10 cellular contexts compared by ENCODE assay signal in genomic region chr12:5430639-5431603, GRCh38. TPM values are rescaled to one million over a fixed set of nuclear protein-coding genes. Genes with fewer than 3 reads are reported as not detected.
DNase-seq lines count a peak whose midpoint lies in the region; ATAC-seq and TF ChIP-seq lines count a peak whose summit lies in the region.
"Had no signal": no experiment of that assay in that cellular context is flagged by ENCODE, and none has a peak within 500 bp of the region (broad histone marks: within the 10 kb centered on the region; RNA-seq: fewer than 3 reads in every experiment).

No MANE protein-coding gene starts in this region.

- no peak overlapping the region for H3K27ac ChIP-seq in AG04450 (ENCODE audit: low read depth, low read length)
- no peak overlapping the region; the same call in 1 of the 2 replicates for H3K27ac ChIP-seq in IMR-90 (ENCODE audit: insufficient read depth, low read length)
- H3K27ac ChIP-seq in ovary = peak overlapping the region in 1 of 2 donors; percentile 15
- H3K27ac ChIP-seq in WERI-Rb-1 = no peak overlapping the region

- TF ChIP-seq CTCF in AG04450 (IDR thresholded peaks at IDR 0.05; ENCODE audit: low read depth, low read length) (no peak), IMR-90 (conservative IDR thresholded peaks at IDR 0.05; ENCODE audit: low read depth, low read length) (no peak), foreskin fibroblast (IDR thresholded peaks at IDR 0.05; ENCODE audit: low read depth, low read length) (no peak), ovary (IDR thresholded peaks at IDR 0.05) (no peak), WERI-Rb-1 (IDR thresholded peaks at IDR 0.05; ENCODE audit: low read depth, low read length) (no peak)

- peak overlapping the region; percentile 21; the same call in 1 of the 2 replicates for H3K18ac ChIP-seq in IMR-90 (ENCODE audit: low read depth, low read length)

- DNase-seq in AG04450 (ENCODE audit: low read depth, low spot score) (no peak), IMR-90 (peak; percentile 26), foreskin fibroblast (peak in 1 of 2 donors; percentile 47), ovary (peak in 4 of 5 donors; percentile 37 to 45 (median 44)), WERI-Rb-1 (no peak)
- no peak for DNase-seq in stimulated activated CD4-positive, alpha-beta T cell treated with anti-CD3 and anti-CD28 coated beads, Interleukin-12 subunit alpha, Interleukin-12 subunit beta, amount 100 ng/mL, for 4 hours
- DNase-seq: DMS79, NCI-H2227 treated with DMSO at 0.1 percent for 48 hours had no signal

- ATAC-seq in IMR-90 (ENCODE audit: low read depth) (no peak), HG03565 (IDR thresholded peaks at IDR 0.05; ENCODE audit: unreplicated experiment) (no peak), HG02870 (IDR thresholded peaks at IDR 0.05; ENCODE audit: unreplicated experiment) (no peak)

- peak overlapping the region; percentile 89 for H3K4me2 ChIP-seq in IMR-90 (ENCODE audit: low read depth, low read length)

- H3K36me3 ChIP-seq in IMR-90 (ENCODE audit: control insufficient read depth, insufficient read depth, low read length) (no peaks in the 10 kb centered on the region), ovary (no peaks in the 10 kb centered on the region), WERI-Rb-1 (no peaks in the 10 kb centered on the region)

- H3K9me1 ChIP-seq in IMR-90 (ENCODE audit: insufficient read depth, low read length) = peaks cover 16% of the 10 kb centered on the region

- peak overlapping the region; percentile 66; the same call in 1 of the 2 replicates for H3K56ac ChIP-seq in IMR-90 (ENCODE audit: extremely low read depth, insufficient read depth, low read length)

- intact Hi-C loops in IMR-90 (cut with micrococcal nuclease) (loop anchor here (5.0 kb wide), 1 partner anchor 136 kb away; no protein-coding TSS in a partner anchor), ovary (cut with DNase I) (loop anchor here in 3 of 4 donors (2.0 to 5.0 kb wide), 2 partner anchors 81 to 82 kb away; no protein-coding TSS in a partner anchor)

- peaks cover 13 to 36% of the 10 kb centered on the region in 2 experiments; a peak in 3 of 4 replicates for H3K79me1 ChIP-seq in IMR-90 (ENCODE audit: low read depth in 1 of 2, low read length in 2 of 2)

- dilution Hi-C loops in IMR-90 (cut with HindIII; ENCODE audit: low sequenced_read_pairs, unreplicated experiment) = no loop called here

- CTCF ChIA-PET in AG04450 (lab: Charles Lee) (interaction anchor here (1.3 to 6.6 kb wide), 4 partner anchors 11 to 218 kb away, joined by 4 to 133 read pairs (median 21); no protein-coding TSS in a partner anchor), IMR-90 (lab: Yijun Ruan, JAX) (interaction anchor here (1.2 kb wide), 1 partner anchor 10 kb away, joined by 3 read pairs; no protein-coding TSS in a partner anchor)

- peak overlapping the region; percentile 67; the same call in 1 of the 2 replicates for H2AK5ac ChIP-seq in IMR-90 (ENCODE audit: low read depth, low read length)

- in situ Hi-C loops in IMR-90 (cut with MboI; ENCODE audit: low sequenced_read_pairs) = loop anchor here (10.0 kb wide), 1 partner anchor 614 kb away; no protein-coding TSS in a partner anchor

- H3K14ac ChIP-seq in IMR-90 (replicated peaks; ENCODE audit: low read depth, low read length) = peak overlapping the region; percentile 18

- H2BK20ac ChIP-seq in IMR-90 (ENCODE audit: low read depth, low read length) = peak overlapping the region; percentile 58; the same call in 1 of the 2 replicates

- peak overlapping the region; percentile 30 for H3K9ac ChIP-seq in IMR-90 (ENCODE audit: low read depth, low read length)

- peak overlapping the region; percentile 75 for H4K91ac ChIP-seq in IMR-90 (ENCODE audit: insufficient read depth, low read depth, low read length)

- POLR2A ChIA-PET in AG04450 (lab: Yijun Ruan, JAX) (interaction anchor here (0.7 to 4.7 kb wide), 4 partner anchors 11 to 78 kb away, joined by 4 to 21 read pairs (median 6); no protein-coding TSS in a partner anchor), IMR-90 (lab: Charles Lee; ENCODE audit: unreplicated experiment) (no interaction called here)

- WGBS in IMR-90 (ENCODE audit: extremely low coverage in 2 of 2, insufficient read length in 1 of 2), 2 experiments = no CpG with 5 or more reads among the region's 58 CpGs
- 3 to 6% (median 4%) methylated on average over 57 to 58 of the region's 58 CpGs for WGBS in ovary, 3 donors

- H3K4me3 ChIP-seq in AG04450 (ENCODE audit: low read depth, low read length) = peak overlapping the region; percentile 94
- peak overlapping the region; percentile 94 for H3K4me3 ChIP-seq in IMR-90 (ENCODE audit: insufficient read depth, low read depth, low read length)
- H3K4me3 ChIP-seq in foreskin fibroblast (ENCODE audit: low read depth in 1 of 2, low read length in 2 of 2) = peak overlapping the region; percentile 87 to 92
- H3K4me3 ChIP-seq in ovary = peak overlapping the region; percentile 52
- no peak overlapping the region for H3K4me3 ChIP-seq in WERI-Rb-1 (ENCODE audit: low read depth, low read length)

- peak overlapping the region; percentile 33 for H2BK5ac ChIP-seq in IMR-90 (ENCODE audit: low read depth, low read length, poor library complexity, severe bottlenecking)

- H3K4me1 ChIP-seq in IMR-90 (ENCODE audit: control insufficient read depth, insufficient read depth, low read length) (peaks cover 16% of the 10 kb centered on the region), ovary (ENCODE audit: insufficient read depth) (peaks cover 11% of the 10 kb centered on the region)

- peak overlapping the region; percentile 73 to 76 for H4K8ac ChIP-seq in IMR-90 (ENCODE audit: low read depth in 2 of 2, low read length in 2 of 2)

- BruUV-seq in IMR-90 (replicated peaks; lab: Mats Ljungman, UMichigan) = no TSS peak

- H4K20me1 ChIP-seq in IMR-90 (ENCODE audit: insufficient read depth, low read length) = peaks cover 28% of the 10 kb centered on the region

- H4K5ac ChIP-seq in IMR-90 (ENCODE audit: low read depth, low read length) = peak overlapping the region; percentile 69

- TF ChIP-seq POLR2A in IMR-90 (IDR thresholded peaks at IDR 0.05; ENCODE audit: low read depth, low read length) (no peak), ovary (IDR thresholded peaks at IDR 0.05) (no peak)

- peak overlapping the region; percentile 49 for H3K4ac ChIP-seq in IMR-90 (ENCODE audit: low read depth, low read length)

- no peak for TF ChIP-seq EP300 in ovary (IDR thresholded peaks at IDR 0.05)

- peak overlapping the region; percentile 14; the same call in 1 of the 2 replicates for H3K23ac ChIP-seq in IMR-90 (ENCODE audit: low read depth, low read length)

- H2BK120ac ChIP-seq in IMR-90 (ENCODE audit: low read depth, low read length) = peak overlapping the region; percentile 28

- peak overlapping the region; percentile 65 for H2AK9ac ChIP-seq in IMR-90 (replicated peaks; ENCODE audit: low read depth, low read length, poor library complexity)

- H2BK15ac ChIP-seq in IMR-90 (ENCODE audit: low read depth, low read length) = peak overlapping the region; percentile 56; the same call in 2 of the 3 replicates

- no peak for TF ChIP-seq RAD21 in IMR-90 (IDR thresholded peaks at IDR 0.05; ENCODE audit: low read length)

- H2AFZ ChIP-seq in IMR-90 (replicated peaks; ENCODE audit: low read length, poor library complexity) = peak overlapping the region; percentile 71

- H3K9me3 ChIP-seq in AG04450 (ENCODE audit: control insufficient read depth, insufficient read depth, low read length) (no peaks in the 10 kb centered on the region; the same call in 1 of the 2 replicates), IMR-90 (ENCODE audit: control insufficient read depth, insufficient read depth, low read length) (no peaks in the 10 kb centered on the region), ovary (no peaks in the 10 kb centered on the region), WERI-Rb-1 (ENCODE audit: severe bottlenecking) (no peaks in the 10 kb centered on the region)

- H3K27me3 ChIP-seq in AG04450 (ENCODE audit: control insufficient read depth, insufficient read depth, low read length) (peaks cover 6% of the 10 kb centered on the region), IMR-90 (ENCODE audit: control insufficient read depth, insufficient read depth, low read length) (no peaks in the 10 kb centered on the region), ovary (no peaks in the 10 kb centered on the region), WERI-Rb-1 (ENCODE audit: insufficient read depth, low read depth, severe bottlenecking) (peaks cover 4% of the 10 kb centered on the region)

TF ChIP-seq in IMR-90, 13 proteins besides CTCF, POLR2A, EP300 and RAD21:
- TF ChIP-seq BHLHE40 (IDR thresholded peaks at IDR 0.05; ENCODE audit: low read depth, low read length) = no peak
- TF ChIP-seq CHD1 (IDR thresholded peaks at IDR 0.05; ENCODE audit: low read depth, low read length) = no peak
- TF ChIP-seq NFE2L2 (IDR thresholded peaks at IDR 0.05; ENCODE audit: low read depth, low read length) = no peak
- no peak for TF ChIP-seq RFX5 (IDR thresholded peaks at IDR 0.05; ENCODE audit: low read depth, low read length)
- no peak for TF ChIP-seq CEBPB (IDR thresholded peaks at IDR 0.05; ENCODE audit: low read depth, low read length)
- no peak for TF ChIP-seq MAZ (IDR thresholded peaks at IDR 0.05; ENCODE audit: borderline replicate concordance, low read depth, low read length)
- no peak for TF ChIP-seq RCOR1 (IDR thresholded peaks at IDR 0.05; ENCODE audit: insufficient replicate concordance, low read length)

RNA-seq across cellular contexts. Expression of gene NTF3, which starts 1.0 kb away (rescaled TPM):
- polyA plus RNA-seq in AG04450 (2011; rRNA removed) (28.7 and 31.5 TPM in 2 replicates), IMR-90 (2012; rRNA removed) (32.4 and 36.0 TPM in 2 replicates), ovary (10 to 100 TPM; 10.2 to 15.9 TPM)
- polyA minus RNA-seq in AG04450 (2011; rRNA and poly(A)+ RNA removed) = 38.4 and 53.4 TPM in 2 replicates
- total RNA-seq in IMR-90 (2012; rRNA removed) (12.2 TPM in 2 replicates), ovary (1 to 10 TPM; 3.2 to 9.9 (median 7.3) TPM)
- polyA plus RNA-seq in IMR-90 (2012; cell fraction: cytosol; rRNA removed) = 27.9 and 38.6 TPM in 2 replicates
- polyA plus RNA-seq in IMR-90 (2012; cell fraction: nucleus; rRNA removed; ENCODE audit: low replicate concordance) = 52.0 and 83.7 TPM in 2 replicates

Comparison
In these comparisons a context has a peak if more than half of its experiments do, and no peak if none do; other contexts are left out.
1. DNase-seq: peak in IMR-90 (single experiment) and ovary (4 of 5); none in AG04450 (single experiment), stimulated activated CD4-positive, alpha-beta T cell treated with anti-CD3 and anti-CD28 coated beads, Interleukin-12 subunit alpha, Interleukin-12 subunit beta, amount 100 ng/mL, for 4 hours (single experiment) and WERI-Rb-1 (single experiment).